Comparison of ENCODE assay signal across 13 cellular contexts in genomic region chr2:160334028-160334729, GRCh38.
DNase-seq lines count a peak whose midpoint lies in the region; ATAC-seq, FAIRE-seq and TF ChIP-seq lines count a peak whose summit lies in the region.
"Had no signal": no experiment of that assay in that cellular context is flagged by ENCODE, and none has a peak within 500 bp of the region (broad histone marks: within the 10 kb centered on the region; RNA-seq: fewer than 3 reads in every experiment).

No MANE protein-coding gene starts in this region.

- no peak for TF ChIP-seq EP300 in esophagus muscularis mucosa (IDR thresholded peaks at IDR 0.05)

- H3K9me3 Mint-ChIP-seq in CD14-positive monocyte (no peaks in the 10 kb centered on the region), mesothelial cell of epicardium (no peaks in the 10 kb centered on the region)
- H3K9me3 Mint-ChIP-seq: WTC11 had no signal

- no peaks in the 10 kb centered on the region for H3K9me3 ChIP-seq in esophagus muscularis mucosa

- H3K27ac ChIP-seq in esophagus muscularis mucosa (replicated peaks in 1 of 4): peak overlapping the region in 1 of 4 donors; percentile 10

- peaks cover 74 to 98% (median 94%) of the 10 kb centered on the region in 4 donors for H3K4me1 ChIP-seq in esophagus muscularis mucosa

- H3K36me3 ChIP-seq in bronchial epithelial cell (ENCODE audit: control insufficient read depth, insufficient read depth, low read length) (no peaks in the 10 kb centered on the region), esophagus muscularis mucosa (no peaks in the 10 kb centered on the region)

- H3K27ac Mint-ChIP-seq in CD14-positive monocyte (peak overlapping the region in 4 of 7 donors; percentile 26 to 56 (median 34)), mesothelial cell of epicardium (peak overlapping the region; percentile 4)
- H3K27ac Mint-ChIP-seq: WTC11 had no signal

- 53% methylated on average over 4 of the region's 4 CpGs for WGBS in esophagus muscularis mucosa

- H3K4me3 ChIP-seq in bronchial epithelial cell (ENCODE audit: low read depth, low read length) (no peak overlapping the region), esophagus muscularis mucosa (no peak overlapping the region)
- H3K4me3 ChIP-seq: coronary artery had no signal

- no peak overlapping the region for H3K4me3 Mint-ChIP-seq in CD14-positive monocyte
- no peak overlapping the region for H3K4me3 Mint-ChIP-seq in mesothelial cell of epicardium
- H3K4me3 Mint-ChIP-seq: WTC11 had no signal

- in situ Hi-C loops in ACHN (cut with HindIII; ENCODE audit: low pct_ligation_motif_present, low pct_unique_long_range_greater_than_20kb, low sequenced_read_pairs): no loop called here

- ATAC-seq in HG03565 (IDR thresholded peaks at IDR 0.05; ENCODE audit: unreplicated experiment): no peak
- ATAC-seq: WTC11 had no signal

- intact Hi-C loops in CD14-positive monocyte (cut with micrococcal nuclease): no loop called here
- intact Hi-C loops in esophagus muscularis mucosa (cut with DNase I): no loop called here

- DNase-seq in CD14-positive monocyte (ENCODE audit: low spot score) (no peak), NCI-H226 (peak; percentile 31), bronchial epithelial cell (ENCODE audit: low read depth) (peak; percentile 60), mesothelial cell of epicardium (ENCODE audit: low spot score in 2 of 2, unreplicated experiment in 2 of 2) (no peak), ACHN (no peak), D341Med (ENCODE audit: low spot score) (no peak), esophagus muscularis mucosa (ENCODE audit: extremely low spot score) (no peak)
- DNase-seq: kidney, NCI-H1048 had no signal

- TF ChIP-seq POLR2A in esophagus muscularis mucosa (IDR thresholded peaks at IDR 0.05; ENCODE audit: low read depth): no peak

- peaks cover 12 to 18% of the 10 kb centered on the region in 2 donors for H3K36me3 Mint-ChIP-seq in CD14-positive monocyte
- no peaks in the 10 kb centered on the region for H3K36me3 Mint-ChIP-seq in mesothelial cell of epicardium
- H3K36me3 Mint-ChIP-seq: WTC11 had no signal

- no peaks in the 10 kb centered on the region for H3K27me3 ChIP-seq in bronchial epithelial cell (ENCODE audit: control insufficient read depth, insufficient read depth, low read length)
- no peaks in the 10 kb centered on the region for H3K27me3 ChIP-seq in esophagus muscularis mucosa

- no peak for FAIRE-seq in bronchial epithelial cell (lab: Jason Lieb, UNC)
- FAIRE-seq: kidney had no signal

- H3K4me1 Mint-ChIP-seq in CD14-positive monocyte: peaks cover 23% of the 10 kb centered on the region
- peaks cover 28% of the 10 kb centered on the region for H3K4me1 Mint-ChIP-seq in mesothelial cell of epicardium

- H3K27me3 Mint-ChIP-seq in CD14-positive monocyte (ENCODE audit: low read depth in 3 of 3) (no peaks in the 10 kb centered on the region), mesothelial cell of epicardium (ENCODE audit: low read depth) (no peaks in the 10 kb centered on the region)
- H3K27me3 Mint-ChIP-seq: progenitor cell of endocrine pancreas had no signal

- TF ChIP-seq CTCF in CD14-positive monocyte (IDR thresholded peaks at IDR 0.05) (no peak), bronchial epithelial cell (IDR thresholded peaks at IDR 0.05; ENCODE audit: insufficient read depth, low read length, severe bottlenecking) (no peak), mesothelial cell of epicardium (IDR thresholded peaks at IDR 0.05; ENCODE audit: unreplicated experiment) (no peak), esophagus muscularis mucosa (IDR thresholded peaks at IDR 0.05) (no peak)

Comparison
In these comparisons a context has a peak if more than half of its experiments do, and no peak if none do; other contexts are left out.
1. DNase-seq: peak in NCI-H226 (single experiment) and bronchial epithelial cell (single experiment); none in CD14-positive monocyte (single experiment), mesothelial cell of epicardium (0 of 2), ACHN (single experiment), D341Med (single experiment) and esophagus muscularis mucosa (single experiment).